Comparison of ENCODE assay signal across 21 cellular contexts in the genomic region with DNA sequence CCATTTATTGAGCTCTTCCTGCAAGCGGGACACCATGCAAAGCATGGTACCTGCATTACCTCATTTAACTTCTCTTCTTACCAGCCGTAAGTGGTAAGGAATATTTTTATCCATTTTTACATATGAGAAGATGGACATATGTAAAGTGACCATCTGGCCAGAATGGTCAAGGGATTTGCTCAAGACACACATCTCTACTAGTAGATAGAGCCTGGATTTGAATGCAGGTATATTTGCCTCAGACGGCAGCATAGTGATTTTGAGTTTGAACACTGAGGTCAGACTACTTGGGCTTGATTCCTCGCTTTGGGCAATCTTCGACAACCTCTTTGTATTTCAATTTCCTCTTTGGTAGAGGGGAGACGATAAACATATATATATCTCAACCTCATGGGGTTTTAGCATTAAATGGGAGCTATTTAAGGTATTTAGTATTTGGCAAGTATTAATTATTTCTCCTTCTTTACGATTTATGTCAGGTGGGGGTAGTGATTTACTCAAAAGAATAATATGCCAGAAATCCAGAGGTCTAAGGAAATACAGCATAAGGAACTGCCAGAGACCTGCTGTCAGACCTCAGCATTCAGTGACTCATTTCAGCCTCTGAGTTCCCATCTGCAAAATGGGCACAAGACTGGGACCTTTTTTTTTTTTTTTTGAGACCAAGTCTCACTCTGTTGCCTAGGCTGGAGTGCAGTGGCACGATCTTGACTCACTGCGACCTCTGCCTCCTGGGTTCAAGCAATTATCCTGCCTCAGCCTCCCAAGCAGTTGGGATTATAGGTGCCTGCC. TPM values are rescaled to one million over a fixed set of nuclear protein-coding genes. Genes with fewer than 3 reads are reported as not detected.
DNase-seq lines count a peak whose midpoint lies in the region; ATAC-seq and TF ChIP-seq lines count a peak whose summit lies in the region.
"Had no signal": no experiment of that assay in that cellular context is flagged by ENCODE, and none has a peak within 500 bp of the region (broad histone marks: within the 10 kb centered on the region; RNA-seq: fewer than 3 reads in every experiment).

No MANE protein-coding gene starts in this region.

- peak overlapping the region; percentile 40 for H3K4me3 Mint-ChIP-seq in activated CD4-positive, alpha-beta T cell treated with anti-CD3 and anti-CD28 coated beads, Interleukin-2, amount 10 ng/mL, durations not matched to agents 24 days and 14 days
- H3K4me3 Mint-ChIP-seq in activated CD8-positive, alpha-beta T cell treated with anti-CD3 and anti-CD28 coated beads, Interleukin-2, amount 10 ng/mL, durations not matched to agents 7 days and 5 days, result no peak overlapping the region
- H3K4me3 Mint-ChIP-seq in naive thymus-derived CD8-positive, alpha-beta T cell, result peak overlapping the region; percentile 22 to 83 (median 56)
- H3K4me3 Mint-ChIP-seq: endodermal cell had no signal

- POLR2A ChIA-PET in activated CD8-positive, alpha-beta T cell treated with anti-CD3 and anti-CD28 coated beads, Interleukin-2, amount 10 ng/mL, durations not matched to agents 7 days and 5 days (lab: Charles Lee), result interaction anchor here (0.7 to 1.7 kb wide), 12 partner anchors 9 to 245 kb away, joined by 3 to 7 read pairs (median 5); a partner anchor contains a TSS
- POLR2A ChIA-PET in naive thymus-derived CD8-positive, alpha-beta T cell (lab: Charles Lee), result interaction anchor here (0.8 to 4.4 kb wide), 30 partner anchors 10 to 682 kb away, joined by 3 to 61 read pairs (median 8); a partner anchor contains a TSS

- ATAC-seq in activated CD8-positive, alpha-beta T cell treated with anti-CD3 and anti-CD28 coated beads, Interleukin-2, amount 10 ng/mL, durations not matched to agents 7 days and 5 days, result no peak
- no peak for ATAC-seq in naive thymus-derived CD8-positive, alpha-beta T cell
- ATAC-seq: pancreas had no signal

- H3K9me3 ChIP-seq in KOPT-K1 (ENCODE audit: insufficient read depth, low read length, poor library complexity, severe bottlenecking), result peaks cover 5% of the 10 kb centered on the region
- H3K9me3 ChIP-seq: pancreas had no signal

- H3K4me1 Mint-ChIP-seq in activated CD4-positive, alpha-beta T cell treated with anti-CD3 and anti-CD28 coated beads, Interleukin-2, amount 10 ng/mL, durations not matched to agents 24 days and 14 days, result peaks cover 62% of the 10 kb centered on the region
- peaks cover 72% of the 10 kb centered on the region for H3K4me1 Mint-ChIP-seq in activated CD8-positive, alpha-beta T cell treated with anti-CD3 and anti-CD28 coated beads, Interleukin-2, amount 10 ng/mL, durations not matched to agents 7 days and 5 days (ENCODE audit: low read depth)
- H3K4me1 Mint-ChIP-seq in naive thymus-derived CD8-positive, alpha-beta T cell, result peaks cover 35 to 80% (median 75%) of the 10 kb centered on the region in 4 donors

- H3K27me3 Mint-ChIP-seq in activated CD4-positive, alpha-beta T cell treated with anti-CD3 and anti-CD28 coated beads, Interleukin-2, amount 10 ng/mL, durations not matched to agents 24 days and 14 days, result no peaks in the 10 kb centered on the region
- no peaks in the 10 kb centered on the region for H3K27me3 Mint-ChIP-seq in activated CD8-positive, alpha-beta T cell treated with anti-CD3 and anti-CD28 coated beads, Interleukin-2, amount 10 ng/mL, durations not matched to agents 7 days and 5 days (ENCODE audit: low read depth)
- H3K27me3 Mint-ChIP-seq in naive thymus-derived CD8-positive, alpha-beta T cell, result no peaks in the 10 kb centered on the region

- H3K27ac ChIP-seq in KOPT-K1 (ENCODE audit: low read depth, low read length, poor library complexity, severe bottlenecking), result peak overlapping the region; percentile 95
- H3K27ac ChIP-seq: pancreas had no signal

- DNase-seq in activated CD4-positive, alpha-beta T cell treated with anti-CD3 and anti-CD28 coated beads, Interleukin-2, amount 10 ng/mL, durations not matched to agents 24 days and 14 days, result no peak
- DNase-seq in activated CD4-positive, alpha-beta T cell treated with anti-CD3 and anti-CD28 coated beads, Interleukin-2, amount 50 U/mL, for 48 hours, result no peak
- no peak for DNase-seq in activated CD8-positive, alpha-beta T cell treated with anti-CD3 and anti-CD28 coated beads, Interleukin-2, amount 10 ng/mL, durations not matched to agents 7 days and 5 days
- no peak for DNase-seq in naive thymus-derived CD8-positive, alpha-beta T cell
- DNase-seq in GDM1 (lab: John Stamatoyannopoulos, UW) (no peak), GM20000 (ENCODE audit: low spot score) (no peak)
- no peak for DNase-seq in stimulated activated CD4-positive, alpha-beta T cell treated with anti-CD3 and anti-CD28 coated beads, Interleukin-4, amount 100 ng/mL, for 4 hours
- DNase-seq: activated CD8-positive, alpha-beta memory T cell treated with anti-CD3 and anti-CD28 coated beads for 24 hours; caudate nucleus; endodermal cell; KBM-7; left cardiac atrium; NCI-H1417 treated with DMSO at 0.1 percent for 48 hours; NCI-H226; NK-92 treated with Interleukin-12 subunit alpha and Interleukin-12 subunit beta, amount 100 ng/mL, for 24 hours; pancreas; stimulated activated CD4-positive, alpha-beta T cell treated with anti-CD3 and anti-CD28 coated beads, Interleukin-2, amount 100 ng/mL, for 48 hours; stimulated activated CD8-positive, alpha-beta memory T cell treated with anti-CD3 and anti-CD28 coated beads, Interleukin-4, amount 100 ng/mL, for 48 hours had no signal

- H3K36me3 ChIP-seq in KOPT-K1 (ENCODE audit: insufficient read depth, low read length), result no peaks in the 10 kb centered on the region
- H3K36me3 ChIP-seq: pancreas had no signal

- peaks cover 12% of the 10 kb centered on the region for H3K9me3 Mint-ChIP-seq in activated CD4-positive, alpha-beta T cell treated with anti-CD3 and anti-CD28 coated beads, Interleukin-2, amount 10 ng/mL, durations not matched to agents 24 days and 14 days
- peaks cover 3% of the 10 kb centered on the region for H3K9me3 Mint-ChIP-seq in activated CD8-positive, alpha-beta T cell treated with anti-CD3 and anti-CD28 coated beads, Interleukin-2, amount 10 ng/mL, durations not matched to agents 7 days and 5 days (ENCODE audit: insufficient read depth)
- H3K9me3 Mint-ChIP-seq in naive thymus-derived CD8-positive, alpha-beta T cell, result peaks cover 0 to 10% (median 2%) of the 10 kb centered on the region in 9 donors

- CTCF ChIA-PET in activated CD8-positive, alpha-beta T cell treated with anti-CD3 and anti-CD28 coated beads, Interleukin-2, amount 10 ng/mL, durations not matched to agents 7 days and 5 days (lab: Charles Lee), result interaction anchor here (0.8 to 2.2 kb wide), 12 partner anchors 9 to 149 kb away, joined by 3 to 10 read pairs (median 3); no protein-coding TSS in a partner anchor

- peaks cover 6% of the 10 kb centered on the region for H3K36me3 Mint-ChIP-seq in activated CD4-positive, alpha-beta T cell treated with anti-CD3 and anti-CD28 coated beads, Interleukin-2, amount 10 ng/mL, durations not matched to agents 24 days and 14 days (ENCODE audit: low read depth)
- peaks cover 13% of the 10 kb centered on the region for H3K36me3 Mint-ChIP-seq in activated CD8-positive, alpha-beta T cell treated with anti-CD3 and anti-CD28 coated beads, Interleukin-2, amount 10 ng/mL, durations not matched to agents 7 days and 5 days (ENCODE audit: low read depth)
- peaks cover 0 to 3% (median 0%) of the 10 kb centered on the region in 3 donors for H3K36me3 Mint-ChIP-seq in naive thymus-derived CD8-positive, alpha-beta T cell

- TF ChIP-seq CTCF in GM20000 (IDR thresholded peaks at IDR 0.05; ENCODE audit: extremely low read depth, missing control alignments), result no peak

- peak overlapping the region; percentile 91 for H3K27ac Mint-ChIP-seq in activated CD4-positive, alpha-beta T cell treated with anti-CD3 and anti-CD28 coated beads, Interleukin-2, amount 10 ng/mL, durations not matched to agents 24 days and 14 days
- peak overlapping the region; percentile 92 for H3K27ac Mint-ChIP-seq in activated CD8-positive, alpha-beta T cell treated with anti-CD3 and anti-CD28 coated beads, Interleukin-2, amount 10 ng/mL, durations not matched to agents 7 days and 5 days
- peak overlapping the region; percentile 82 to 100 (median 98) for H3K27ac Mint-ChIP-seq in naive thymus-derived CD8-positive, alpha-beta T cell
- H3K27ac Mint-ChIP-seq: endodermal cell had no signal

- intact Hi-C loops in activated CD4-positive, alpha-beta T cell treated with anti-CD3 and anti-CD28 coated beads, Interleukin-2, amount 10 ng/mL, durations not matched to agents 24 days and 14 days (cut with micrococcal nuclease), result loop anchor here (10.0 kb wide), 1 partner anchor 836 kb away; no protein-coding TSS in a partner anchor

RNA-seq across cellular contexts. Expression of a gene that starts 34.6 kb away (rescaled TPM):
- total RNA-seq in activated CD4-positive, alpha-beta T cell treated with anti-CD3 and anti-CD28 coated beads, Interleukin-2, amount 10 ng/mL, durations not matched to agents 24 days and 14 days, result not detected in 2 replicates
- total RNA-seq in activated CD8-positive, alpha-beta T cell treated with anti-CD3 and anti-CD28 coated beads, Interleukin-2, amount 10 ng/mL, durations not matched to agents 7 days and 5 days, result under 1 TPM; 0.26 to 0.82 TPM
- total RNA-seq in naive thymus-derived CD8-positive, alpha-beta T cell, result under 1 TPM; 0.55 to 0.73 TPM
- under 1 TPM in 1 of 3 donors, not detected in 2; 0.39 TPM for polyA plus RNA-seq in naive thymus-derived CD8-positive, alpha-beta T cell
- total RNA-seq: left cardiac atrium, pancreas, ureter had no signal
- polyA plus RNA-seq: adipose tissue, pancreas had no signal
